Comparison of ENCODE assay signal across 9 cellular contexts in genomic region chr19:55387736-55388497, GRCh38. TPM values are rescaled to one million over a fixed set of nuclear protein-coding genes. Genes with fewer than 3 reads are reported as not detected.
DNase-seq lines count a peak whose midpoint lies in the region; ATAC-seq and TF ChIP-seq lines count a peak whose summit lies in the region.
"Had no signal": no experiment of that assay in that cellular context is flagged by ENCODE, and none has a peak within 500 bp of the region (broad histone marks: within the 10 kb centered on the region; RNA-seq: fewer than 3 reads in every experiment).

No MANE protein-coding gene starts in this region.

- H3K27me3 ChIP-seq in Peyer's patch, result no peaks in the 10 kb centered on the region
- H3K27me3 ChIP-seq in prostate gland (replicated peaks; ENCODE audit: insufficient read depth), result no peaks in the 10 kb centered on the region

- 68% methylated on average over 24 of the region's 24 CpGs for WGBS in prostate gland

- H3K4me3 ChIP-seq in Peyer's patch (peak overlapping the region in 3 of 4 donors; percentile 66 to 84 (median 78)), prostate gland (peak overlapping the region; percentile 17 to 74)

- in situ Hi-C loops in GM18951 (cut with MboI; ENCODE audit: low sequenced_read_pairs, unreplicated experiment), result no loop called here
- in situ Hi-C loops in GM13976 (cut with MboI; ENCODE audit: low sequenced_read_pairs, unreplicated experiment), result no loop called here

- peaks cover 8 to 48% (median 29%) of the 10 kb centered on the region in 4 donors for H3K4me1 ChIP-seq in Peyer's patch
- H3K4me1 ChIP-seq in prostate gland (replicated peaks), result peaks cover 30% of the 10 kb centered on the region

- H3K27ac ChIP-seq in Peyer's patch (peak overlapping the region in 1 of 4 donors; percentile 1), epithelial cell of prostate (peak overlapping the region; percentile 93), prostate gland (no peak overlapping the region)

- peaks cover 0 to 40% (median 0%) of the 10 kb centered on the region in 3 donors for H3K36me3 ChIP-seq in Peyer's patch
- peaks cover 0 to 5% of the 10 kb centered on the region in 2 donors for H3K36me3 ChIP-seq in prostate gland

- no peak for TF ChIP-seq CTCF in Peyer's patch (IDR thresholded peaks at IDR 0.05)
- no peak for TF ChIP-seq CTCF in prostate gland (IDR thresholded peaks at IDR 0.05)
- TF ChIP-seq CTCF in GM13976 (IDR thresholded peaks at IDR 0.05; ENCODE audit: borderline replicate concordance, control extremely low read depth, extremely low read depth, insufficient read depth, missing control alignments), result no peak

- no peak for ATAC-seq in GM18858 (IDR thresholded peaks at IDR 0.05; ENCODE audit: unreplicated experiment)
- ATAC-seq in HG03159 (IDR thresholded peaks at IDR 0.05; ENCODE audit: unreplicated experiment), result no peak

- DNase-seq in Peyer's patch, result no peak
- DNase-seq in epithelial cell of prostate (ENCODE audit: low read depth, low spot score), result no peak
- no peak for DNase-seq in prostate gland (ENCODE audit: low spot score)
- DNase-seq in GM13976 (ENCODE audit: low spot score), result no peak
- no peak for DNase-seq in NCI-H82 (lab: John Stamatoyannopoulos, UW)
- DNase-seq: activated CD4-positive, alpha-beta T cell treated with anti-CD3 and anti-CD28 coated beads for 4 hours had no signal

- no peaks in the 10 kb centered on the region for H3K9me3 ChIP-seq in Peyer's patch
- H3K9me3 ChIP-seq in prostate gland, result no peaks in the 10 kb centered on the region

- intact Hi-C loops in prostate gland (cut with DNase I), result loop anchor here (5.0 kb wide), 2 partner anchors 46 to 86 kb away; no protein-coding TSS in a partner anchor

- peak; percentile 31 for TF ChIP-seq POLR2A in GM18951 (IDR thresholded peaks at IDR 0.05; ENCODE audit: extremely low read depth, insufficient read depth, insufficient read length)
- TF ChIP-seq POLR2A in Peyer's patch (IDR thresholded peaks at IDR 0.05), result no peak
- TF ChIP-seq POLR2A in prostate gland (IDR thresholded peaks at IDR 0.05), result no peak

RNA-seq across cellular contexts. Expression of gene RPL28, which starts 2.2 kb away (rescaled TPM):
- total RNA-seq in Peyer's patch (100 to 1,000 TPM; 116 to 394 (median 283) TPM), prostate gland (100 to 1,000 TPM; 439 to 554 TPM)

RNA-seq across cellular contexts. Expression of gene TMEM238, which starts 3.8 kb away (rescaled TPM):
- 10 to 100 TPM; 19.8 to 75.8 (median 61.6) TPM for total RNA-seq in Peyer's patch
- 100 to 1,000 TPM in 1 of 2 donors, 10 to 100 TPM in 1; 19.6 to 116 TPM for total RNA-seq in prostate gland

RNA-seq across cellular contexts. Expression of gene TMEM190, which starts 11.3 kb away (rescaled TPM):
- total RNA-seq in Peyer's patch (not detected), prostate gland (not detected)

RNA-seq across cellular contexts. Expression of gene IL11, which starts 17.7 kb away (rescaled TPM):
- total RNA-seq in Peyer's patch (not detected), prostate gland (1 to 10 TPM in 1 of 2 donors, not detected in 1; 2.0 TPM)

RNA-seq across cellular contexts. Expression of gene UBE2S, which starts 19.7 kb away (rescaled TPM):
- total RNA-seq in Peyer's patch (1 to 10 TPM; 5.2 to 9.1 (median 7.6) TPM), prostate gland (10 to 100 TPM; 10.3 to 49.9 TPM)
